Comparison of ENCODE assay signal across 8 cellular contexts in genomic region chr6:151494235-151494950, GRCh38. TPM values are rescaled to one million over a fixed set of nuclear protein-coding genes. Genes with fewer than 3 reads are reported as not detected.
DNase-seq lines count a peak whose midpoint lies in the region; ATAC-seq, FAIRE-seq and TF ChIP-seq lines count a peak whose summit lies in the region.

No MANE protein-coding gene starts in this region.

- H3K4me3 ChIP-seq in A549: peak overlapping the region; percentile 75
- peak overlapping the region; percentile 74 to 82 for H3K4me3 ChIP-seq in mesenchymal stem cell (ENCODE audit: insufficient read depth in 1 of 2, low read depth in 1 of 2, low read length in 2 of 2)

- H2AK5ac ChIP-seq in mesenchymal stem cell (ENCODE audit: low read length, severe bottlenecking): no peak overlapping the region

- H3K4me2 ChIP-seq in A549 (peak overlapping the region; percentile 100), mesenchymal stem cell (ENCODE audit: low read length, poor library complexity, severe bottlenecking) (peak overlapping the region; percentile 90)

- no peaks in the 10 kb centered on the region for H3K9me3 Mint-ChIP-seq in T-cell
- no peaks in the 10 kb centered on the region for H3K9me3 Mint-ChIP-seq in effector memory CD8-positive, alpha-beta T cell

- CTCF ChIA-PET in A549 (lab: Yijun Ruan, JAX): no interaction called here
- CTCF ChIA-PET in T-cell (lab: Charles Lee): no interaction called here

- no peak overlapping the region for H3K27ac Mint-ChIP-seq in T-cell
- H3K27ac Mint-ChIP-seq in effector memory CD8-positive, alpha-beta T cell: no peak overlapping the region

- no peaks in the 10 kb centered on the region for H3K79me1 ChIP-seq in mesenchymal stem cell (replicated peaks; ENCODE audit: low read length, poor library complexity, severe bottlenecking)

- POLR2A ChIA-PET in A549 (lab: Yijun Ruan, JAX) (no interaction called here), T-cell (lab: Charles Lee) (no interaction called here)

- H3K27me3 ChIP-seq in mesenchymal stem cell (ENCODE audit: control insufficient read depth in 1 of 2, insufficient read depth in 1 of 2, low read length in 2 of 2): no peaks in the 10 kb centered on the region

- H3K9ac ChIP-seq in mesenchymal stem cell (ENCODE audit: low read length): peak overlapping the region; percentile 92

- no peak overlapping the region for H3K23ac ChIP-seq in mesenchymal stem cell (ENCODE audit: low read length in 2 of 2)

- FAIRE-seq in A549 (lab: Jason Lieb, UNC): no peak

- H4K91ac ChIP-seq in mesenchymal stem cell (ENCODE audit: low read length): peak overlapping the region; percentile 68

- peak overlapping the region; percentile 43 for H2AFZ ChIP-seq in mesenchymal stem cell (ENCODE audit: low read depth, low read length)

- peaks cover 46% of the 10 kb centered on the region in 2 donors for H3K27me3 Mint-ChIP-seq in T-cell
- peaks cover 40 to 62% of the 10 kb centered on the region in 2 donors for H3K27me3 Mint-ChIP-seq in effector memory CD8-positive, alpha-beta T cell

- H3K4me1 ChIP-seq in A549 (no peaks in the 10 kb centered on the region), mesenchymal stem cell (ENCODE audit: control insufficient read depth, insufficient read depth, low read depth, low read length) (peaks cover 11% of the 10 kb centered on the region)

- H3K36me3 Mint-ChIP-seq in T-cell: no peaks in the 10 kb centered on the region
- H3K36me3 Mint-ChIP-seq in effector memory CD8-positive, alpha-beta T cell (ENCODE audit: insufficient read depth): no peaks in the 10 kb centered on the region

- no peak overlapping the region for H2BK5ac ChIP-seq in mesenchymal stem cell (ENCODE audit: low read depth, low read length, poor library complexity, severe bottlenecking)

- DNase-seq in A549 (ENCODE audit: low read depth in 1 of 2, low spot score in 1 of 2): peak; percentile 15 to 63
- DNase-seq in T-cell: peak in 5 of 34 experiments; percentile 3 to 33 (median 22)
- no peak for DNase-seq in effector memory CD8-positive, alpha-beta T cell
- DNase-seq in mesenchymal stem cell: peak; percentile 70
- DNase-seq in superior temporal gyrus (ENCODE audit: extremely low spot score): peak; percentile 38

- H3K4me3 Mint-ChIP-seq in T-cell: peak overlapping the region; percentile 63 to 66 (median 64)
- peak overlapping the region; percentile 27 to 70 for H3K4me3 Mint-ChIP-seq in effector memory CD8-positive, alpha-beta T cell

- peak; percentile 65 to 75 for ATAC-seq in A549
- ATAC-seq in GM19351 (IDR thresholded peaks at IDR 0.05; ENCODE audit: unreplicated experiment): peak; percentile 40
- peak in 1 of 4 experiments; percentile 27 for ATAC-seq in T-cell (replicated peaks in 1 of 4)
- peak; percentile 37 for ATAC-seq in effector memory CD8-positive, alpha-beta T cell (replicated peaks)
- no peak for ATAC-seq in GM21528 (IDR thresholded peaks at IDR 0.05; ENCODE audit: low FRiP score, unreplicated experiment)
- ATAC-seq in HG02885 (IDR thresholded peaks at IDR 0.05; ENCODE audit: poor library complexity, unreplicated experiment): no peak

- WGBS in A549 (ENCODE audit: missing lambda C conversion rate): 4% methylated on average over 25 of the region's 43 CpGs
- WGBS in mesenchymal stem cell: 7% methylated on average over 42 of the region's 43 CpGs

- TF ChIP-seq CTCF in A549 (IDR thresholded peaks at IDR 0.05): no peak

- peak overlapping the region; percentile 90 for H2BK15ac ChIP-seq in mesenchymal stem cell (ENCODE audit: low read depth, poor library complexity, severe bottlenecking)

- H3K9me3 ChIP-seq in A549 (no peaks in the 10 kb centered on the region), mesenchymal stem cell (ENCODE audit: control insufficient read depth, low read length) (no peaks in the 10 kb centered on the region)

- peaks cover 8 to 24% (median 17%) of the 10 kb centered on the region in 3 donors for H3K4me1 Mint-ChIP-seq in T-cell
- H3K4me1 Mint-ChIP-seq in effector memory CD8-positive, alpha-beta T cell (ENCODE audit: low read depth in 2 of 2): peaks cover 0 to 6% of the 10 kb centered on the region in 2 donors

- peak overlapping the region; percentile 60 for H4K8ac ChIP-seq in mesenchymal stem cell (ENCODE audit: low read length)

- H2BK12ac ChIP-seq in mesenchymal stem cell (ENCODE audit: low read length in 2 of 2): peak overlapping the region in 1 of 2 experiments; percentile 33

- no peak overlapping the region for H2BK120ac ChIP-seq in mesenchymal stem cell (ENCODE audit: low read depth, low read length)

- no peak for TF ChIP-seq POLR2A in A549 (IDR thresholded peaks at IDR 0.05; ENCODE audit: low read length)

- H3K18ac ChIP-seq in mesenchymal stem cell (ENCODE audit: low read depth in 1 of 2, low read length in 2 of 2): peak overlapping the region; percentile 43 to 72

- no peak for TF ChIP-seq EP300 in A549 (IDR thresholded peaks at IDR 0.05)

- H3K27ac ChIP-seq in A549 (peak overlapping the region; percentile 70 to 87), mesenchymal stem cell (ENCODE audit: low read length, poor library complexity, severe bottlenecking) (no peak overlapping the region)

- no peak for TF ChIP-seq RAD21 in A549 (conservative IDR thresholded peaks at IDR 0.05 in 1 of 2, IDR thresholded peaks at IDR 0.05 in 1 of 2)

- peak overlapping the region in 1 of 2 experiments; percentile 17 for H3K4ac ChIP-seq in mesenchymal stem cell (ENCODE audit: low read depth in 1 of 2, low read length in 2 of 2)

- no peaks in the 10 kb centered on the region for H3K36me3 ChIP-seq in mesenchymal stem cell (ENCODE audit: control insufficient read depth in 1 of 2, insufficient read depth in 2 of 2, low read depth in 1 of 2, low read length in 2 of 2)

- H3K14ac ChIP-seq in mesenchymal stem cell (ENCODE audit: low read length in 2 of 2): no peak overlapping the region

TF ChIP-seq in A549, 52 proteins besides CTCF, POLR2A, EP300 and RAD21:
- TF ChIP-seq, protein P1, sequence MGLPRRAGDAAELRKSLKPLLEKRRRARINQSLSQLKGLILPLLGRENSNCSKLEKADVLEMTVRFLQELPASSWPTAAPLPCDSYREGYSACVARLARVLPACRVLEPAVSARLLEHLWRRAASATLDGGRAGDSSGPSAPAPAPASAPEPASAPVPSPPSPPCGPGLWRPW (IDR thresholded peaks at IDR 0.05): no peak
- TF ChIP-seq SMC3 (IDR thresholded peaks at IDR 0.05) (no peak), POLR2AphosphoS2 (conservative IDR thresholded peaks at IDR 0.05; ENCODE audit: low read length) (no peak), NPAS2 (CRISPR knock-in tag; IDR thresholded peaks at IDR 0.05; ENCODE audit: borderline replicate concordance) (no peak), E2F6 (IDR thresholded peaks at IDR 0.05; ENCODE audit: borderline replicate concordance, low read depth) (0 out of 2 replicates have a peak, but pooled peaks have one; percentile 23)
- TF ChIP-seq, protein P2, sequence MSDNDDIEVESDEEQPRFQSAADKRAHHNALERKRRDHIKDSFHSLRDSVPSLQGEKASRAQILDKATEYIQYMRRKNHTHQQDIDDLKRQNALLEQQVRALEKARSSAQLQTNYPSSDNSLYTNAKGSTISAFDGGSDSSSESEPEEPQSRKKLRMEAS (IDR thresholded peaks at IDR 0.05): peak; percentile 34; the same call in 1 of the 2 replicates

RNA-seq across cellular contexts. Expression of gene CCDC170, which starts 0.6 kb away (rescaled TPM):
- polyA plus RNA-seq in A549 (2011; rRNA removed) (0.53 and 0.61 TPM in 2 replicates), A549 (2017; fragmentation: RNase III; extraction: RNeasy Plus Mini Kit Qiagen cat#74134 plus additional on column Dnase treatment) (0.05 to 0.09 TPM (median 0.07 TPM) in 3 replicates)
- polyA plus RNA-seq in A549 (2012; cell fraction: cytosol; rRNA removed): 0.03 and 0.04 TPM in 2 replicates
- polyA plus RNA-seq in A549 (2012; cell fraction: nucleus; rRNA removed): 0.01 TPM in 1 of 2 replicates, not detected in the other
- polyA minus RNA-seq in A549 (2011; rRNA and poly(A)+ RNA removed): 0.39 and 1.1 TPM in 2 replicates
- under 1 TPM in 2 of 5 donors, not detected in 3; 0.07 to 0.32 TPM for total RNA-seq in T-cell
- 0.64 TPM for polyA plus RNA-seq in mesenchymal stem cell (2013, experiment 1 of 2)
- polyA plus RNA-seq in mesenchymal stem cell (2013, experiment 2 of 2): 0.75 TPM

RNA-seq across cellular contexts. Expression of gene RMND1, which starts 42.5 kb away (rescaled TPM):
- polyA plus RNA-seq in A549 (2011; rRNA removed) (11.5 and 13.1 TPM in 2 replicates), A549 (2017; fragmentation: RNase III; extraction: RNeasy Plus Mini Kit Qiagen cat#74134 plus additional on column Dnase treatment) (11.7 to 12.5 TPM (median 11.7 TPM) in 3 replicates)
- polyA plus RNA-seq in A549 (2012; cell fraction: cytosol; rRNA removed): 4.3 and 5.0 TPM in 2 replicates
- polyA plus RNA-seq in A549 (2012; cell fraction: nucleus; rRNA removed): 1.8 and 3.0 TPM in 2 replicates
- 6.4 and 7.0 TPM in 2 replicates for polyA minus RNA-seq in A549 (2011; rRNA and poly(A)+ RNA removed)
- 10 to 100 TPM in 4 of 5 donors, 1 to 10 TPM in 1; 8.0 to 15.6 (median 12.8) TPM for total RNA-seq in T-cell
- 12.9 TPM for polyA plus RNA-seq in mesenchymal stem cell (2013, experiment 1 of 2)
- polyA plus RNA-seq in mesenchymal stem cell (2013, experiment 2 of 2): 12.5 TPM

Comparison
In these comparisons a context has a peak if more than half of its experiments do, and no peak if none do; other contexts are left out.
1. ATAC-seq: peak in A549 (2 of 2), GM19351 (single experiment) and effector memory CD8-positive, alpha-beta T cell (single experiment); none in GM21528 (single experiment) and HG02885 (single experiment).
2. DNase-seq: peak in A549 (2 of 2), mesenchymal stem cell (single experiment) and superior temporal gyrus (single experiment); none in effector memory CD8-positive, alpha-beta T cell (0 of 3).